21 cellular contexts compared by ENCODE assay signal in the genomic region with DNA sequence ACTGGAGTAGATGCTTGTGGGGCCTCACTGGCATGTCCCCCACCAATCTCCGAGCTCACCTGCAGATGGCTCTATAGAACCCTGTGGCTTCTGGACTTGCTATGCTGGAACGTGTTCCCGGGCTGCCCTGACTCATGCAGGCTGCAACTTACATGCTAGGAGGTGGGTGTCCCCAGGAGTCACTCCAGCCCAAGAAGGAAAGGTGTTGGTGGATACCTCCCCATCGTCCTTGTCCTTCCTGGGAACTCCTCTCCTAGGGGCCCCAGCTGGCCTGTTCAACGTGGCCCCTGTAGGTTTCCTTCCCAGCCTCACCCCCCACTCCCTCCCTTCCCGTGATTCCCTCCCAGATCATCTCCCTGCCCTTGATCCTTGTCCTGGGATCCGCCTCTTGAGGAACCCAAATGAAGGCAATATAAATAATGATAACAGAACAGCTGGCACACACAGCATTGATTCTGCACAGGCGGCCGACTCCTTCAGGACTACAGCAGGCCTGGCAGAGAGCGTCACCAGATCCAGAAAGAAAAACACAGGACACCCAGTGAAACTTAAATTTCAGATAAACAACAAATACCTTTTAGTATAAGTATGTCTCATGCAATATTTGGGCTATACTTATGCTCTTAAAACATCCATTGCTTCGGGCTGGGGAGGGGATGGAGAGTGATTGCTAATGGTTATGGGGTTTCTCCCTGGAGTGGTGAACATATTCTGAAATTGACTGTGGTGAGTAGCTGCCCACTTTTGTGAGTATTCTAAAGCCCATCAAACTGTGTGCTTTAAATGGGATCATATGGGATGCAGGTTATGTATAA.
DNase-seq lines count a peak whose midpoint lies in the region; ATAC-seq, FAIRE-seq and TF ChIP-seq lines count a peak whose summit lies in the region.
"Had no signal": no experiment of that assay in that cellular context is flagged by ENCODE, and none has a peak within 500 bp of the region (broad histone marks: within the 10 kb centered on the region; RNA-seq: fewer than 3 reads in every experiment).

No MANE protein-coding gene starts in this region.

- no peaks in the 10 kb centered on the region for H3K36me3 Mint-ChIP-seq in activated T-cell treated with anti-CD3 and anti-CD28 coated beads, Interleukin-2, amount 50 U/mL, for 24 hours (ENCODE audit: low read depth)

- H3K27me3 ChIP-seq in ascending aorta, result no peaks in the 10 kb centered on the region
- no peaks in the 10 kb centered on the region for H3K27me3 ChIP-seq in small intestine (ENCODE audit: control insufficient read depth in 2 of 2, insufficient read depth in 2 of 2, low read length in 2 of 2)
- no peaks in the 10 kb centered on the region for H3K27me3 ChIP-seq in vagina
- H3K27me3 ChIP-seq: body of pancreas, SJSA1 had no signal

- intact Hi-C loops in ascending aorta (cut with DNase I) (no loop called here), kidney (cut with DNase I) (no loop called here), vagina (cut with DNase I) (loop anchor here (5.0 kb wide), 1 partner anchor 70 kb away; no protein-coding TSS in a partner anchor)

- no peak overlapping the region for H3K9ac ChIP-seq in kidney (ENCODE audit: low read length in 2 of 2)

- peak; percentile 1 for DNase-seq in activated T-cell treated with anti-CD3 and anti-CD28 coated beads, Interleukin-2, amount 50 U/mL, for 1 hour
- DNase-seq in activated T-cell treated with anti-CD3 and anti-CD28 coated beads, Interleukin-2, amount 50 U/mL, for 24 hours, result no peak
- DNase-seq in ascending aorta (ENCODE audit: low spot score in 2 of 2) (peak; percentile 0 to 56), kidney (peak; percentile 39), small intestine (peak; percentile 78), vagina (ENCODE audit: extremely low spot score in 2 of 2) (no peak)
- DNase-seq: activated CD4-positive, alpha-beta T cell treated with anti-CD3 and anti-CD28 coated beads, Interleukin-2, amount 10 ng/mL, durations not matched to agents 24 days and 14 days; effector memory CD8-positive, alpha-beta T cell; foreskin fibroblast; Karpas-422; NCI-H1436; NCI-H446; T-helper 9 cell had no signal

- FAIRE-seq in kidney (lab: Jason Lieb, UNC) (no peak), small intestine (lab: Jason Lieb, UNC) (no peak)
- FAIRE-seq: A549 had no signal

- H3K9me3 Mint-ChIP-seq in activated T-cell treated with anti-CD3 and anti-CD28 coated beads, Interleukin-2, amount 50 U/mL, for 24 hours, result no peaks in the 10 kb centered on the region
- H3K9me3 Mint-ChIP-seq: activated T-helper 1 cell treated with anti-CD3 and anti-CD28 coated beads, Interleukin-12 subunit alpha, Interleukin-12 subunit beta, Interleukin-2, Interleukin-4 antibody, amounts not matched to agents 30 ng/mL and 10 ng/mL and 1 ng/mL, durations not matched to agents 14 hours and 24 hours and 36 hours; CD4-positive, alpha-beta T cell; effector memory CD8-positive, alpha-beta T cell had no signal

- TF ChIP-seq CTCF in ascending aorta (IDR thresholded peaks at IDR 0.05), result no peak
- no peak for TF ChIP-seq CTCF in kidney (IDR thresholded peaks at IDR 0.05; ENCODE audit: borderline replicate concordance, extremely low read depth, insufficient read depth)
- TF ChIP-seq CTCF in vagina (IDR thresholded peaks at IDR 0.05), result no peak

- ATAC-seq in GM21723 (IDR thresholded peaks at IDR 0.05; ENCODE audit: unreplicated experiment) (no peak), GM21528 (IDR thresholded peaks at IDR 0.05; ENCODE audit: low FRiP score, unreplicated experiment) (no peak)
- ATAC-seq: A549; body of pancreas; effector memory CD8-positive, alpha-beta T cell had no signal

- no peaks in the 10 kb centered on the region for H3K9me3 ChIP-seq in ascending aorta
- no peaks in the 10 kb centered on the region for H3K9me3 ChIP-seq in kidney (ENCODE audit: control insufficient read depth in 1 of 2, low read length in 2 of 2)
- H3K9me3 ChIP-seq in small intestine (ENCODE audit: control insufficient read depth, low read depth), result no peaks in the 10 kb centered on the region
- H3K9me3 ChIP-seq in vagina, result no peaks in the 10 kb centered on the region
- H3K9me3 ChIP-seq: A549, body of pancreas, SJSA1 had no signal

- peaks cover 6% of the 10 kb centered on the region for H3K27me3 Mint-ChIP-seq in activated T-cell treated with anti-CD3 and anti-CD28 coated beads, Interleukin-2, amount 50 U/mL, for 24 hours
- H3K27me3 Mint-ChIP-seq: activated CD4-positive, alpha-beta T cell treated with anti-CD3 and anti-CD28 coated beads, Interleukin-2, amount 10 ng/mL, durations not matched to agents 24 days and 14 days; CD4-positive, alpha-beta T cell had no signal

- H3K4me3 ChIP-seq in ascending aorta (no peak overlapping the region), kidney (ENCODE audit: low read length in 2 of 2) (no peak overlapping the region), small intestine (ENCODE audit: low read depth in 1 of 2, low read length in 2 of 2) (no peak overlapping the region), vagina (no peak overlapping the region)
- H3K4me3 ChIP-seq: A549, body of pancreas, SJSA1 had no signal

- 20 to 60% (median 37%) methylated on average over 11 of the region's 11 CpGs for WGBS in small intestine, 3 donors

- peaks cover 17 to 26% of the 10 kb centered on the region in 2 donors for H3K4me1 ChIP-seq in ascending aorta
- peaks cover 9 to 15% of the 10 kb centered on the region in 2 donors for H3K4me1 ChIP-seq in kidney (ENCODE audit: control insufficient read depth in 1 of 2, insufficient read depth in 1 of 2, low read depth in 1 of 2, low read length in 2 of 2)
- peaks cover 4% of the 10 kb centered on the region in 2 donors for H3K4me1 ChIP-seq in small intestine (ENCODE audit: control insufficient read depth in 2 of 2, insufficient read depth in 1 of 2, low read depth in 1 of 2, low read length in 1 of 2)
- peaks cover 55% of the 10 kb centered on the region for H3K4me1 ChIP-seq in vagina

- no peak for TF ChIP-seq POLR2A in vagina (IDR thresholded peaks at IDR 0.05)

- H3K4me1 Mint-ChIP-seq in activated T-cell treated with anti-CD3 and anti-CD28 coated beads, Interleukin-2, amount 50 U/mL, for 24 hours (ENCODE audit: low read depth), result no peaks in the 10 kb centered on the region
- H3K4me1 Mint-ChIP-seq: activated CD4-positive, alpha-beta T cell treated with anti-CD3 and anti-CD28 coated beads, Interleukin-2, amount 10 ng/mL, durations not matched to agents 24 days and 14 days had no signal

- H3K27ac Mint-ChIP-seq in activated T-cell treated with anti-CD3 and anti-CD28 coated beads, Interleukin-2, amount 50 U/mL, for 24 hours, result no peak overlapping the region
- H3K27ac Mint-ChIP-seq: activated CD4-positive, alpha-beta T cell treated with anti-CD3 and anti-CD28 coated beads, Interleukin-2, amount 10 ng/mL, durations not matched to agents 24 days and 14 days; activated T-helper 1 cell treated with anti-CD3 and anti-CD28 coated beads, Interleukin-12 subunit alpha, Interleukin-12 subunit beta, Interleukin-2, Interleukin-4 antibody, amounts not matched to agents 30 ng/mL and 10 ng/mL and 1 ng/mL, durations not matched to agents 14 hours and 24 hours and 36 hours; CD4-positive, alpha-beta T cell; memory B cell had no signal

- H3K36me3 ChIP-seq in ascending aorta (no peaks in the 10 kb centered on the region), kidney (ENCODE audit: control insufficient read depth in 1 of 2, insufficient read depth in 2 of 2, low read length in 2 of 2) (no peaks in the 10 kb centered on the region), small intestine (ENCODE audit: control insufficient read depth in 2 of 2, insufficient read depth in 2 of 2, low read length in 2 of 2) (no peaks in the 10 kb centered on the region), vagina (no peaks in the 10 kb centered on the region)
- H3K36me3 ChIP-seq: SJSA1 had no signal

- no peak overlapping the region for H3K4me3 Mint-ChIP-seq in activated T-cell treated with anti-CD3 and anti-CD28 coated beads, Interleukin-2, amount 50 U/mL, for 24 hours
- H3K4me3 Mint-ChIP-seq: activated CD4-positive, alpha-beta T cell treated with anti-CD3 and anti-CD28 coated beads, Interleukin-2, amount 10 ng/mL, durations not matched to agents 24 days and 14 days; activated T-helper 1 cell treated with anti-CD3 and anti-CD28 coated beads, Interleukin-12 subunit alpha, Interleukin-12 subunit beta, Interleukin-2, Interleukin-4 antibody, amounts not matched to agents 30 ng/mL and 10 ng/mL and 1 ng/mL, durations not matched to agents 14 hours and 24 hours and 36 hours; CD4-positive, alpha-beta T cell; effector memory CD8-positive, alpha-beta T cell; memory B cell had no signal

- no peak overlapping the region for H3K27ac ChIP-seq in ascending aorta
- H3K27ac ChIP-seq in kidney (ENCODE audit: low read depth in 2 of 2, low read length in 2 of 2), result no peak overlapping the region
- no peak overlapping the region for H3K27ac ChIP-seq in small intestine (ENCODE audit: low read depth in 1 of 2, low read length in 1 of 2)
- H3K27ac ChIP-seq in vagina, result no peak overlapping the region
- H3K27ac ChIP-seq: body of pancreas, SJSA1 had no signal

Comparison
In these comparisons a context has a peak if more than half of its experiments do, and no peak if none do; other contexts are left out.
1. DNase-seq: peak in activated T-cell treated with anti-CD3 and anti-CD28 coated beads, Interleukin-2, amount 50 U/mL, for 1 hour (single experiment), ascending aorta (2 of 2), kidney (single experiment) and small intestine (single experiment); none in activated T-cell treated with anti-CD3 and anti-CD28 coated beads, Interleukin-2, amount 50 U/mL, for 24 hours (single experiment) and vagina (0 of 2).